Comparison of ENCODE assay signal across 9 cellular contexts in genomic region chr16:12340151-12340733, GRCh38.
DNase-seq lines count a peak whose midpoint lies in the region; ATAC-seq and TF ChIP-seq lines count a peak whose summit lies in the region.
"Had no signal": no experiment of that assay in that cellular context is flagged by ENCODE, and none has a peak within 500 bp of the region (broad histone marks: within the 10 kb centered on the region; RNA-seq: fewer than 3 reads in every experiment).

No MANE protein-coding gene starts in this region.

- no peaks in the 10 kb centered on the region for H3K36me3 ChIP-seq in upper lobe of right lung

- H3K4me3 ChIP-seq in WI38 (ENCODE audit: low read depth, low read length) (no peak overlapping the region), upper lobe of right lung (no peak overlapping the region), coronary artery (no peak overlapping the region)

- ATAC-seq in upper lobe of right lung = peak; percentile 61
- ATAC-seq: naive thymus-derived CD8-positive, alpha-beta T cell had no signal

- peak; percentile 25; the same call in 1 of the 2 replicates for TF ChIP-seq CTCF in WI38 (IDR thresholded peaks at IDR 0.05; ENCODE audit: low read depth, low read length)
- peak; percentile 34 for TF ChIP-seq CTCF in upper lobe of right lung (IDR thresholded peaks at IDR 0.05)
- TF ChIP-seq CTCF in coronary artery (IDR thresholded peaks at IDR 0.05) = no peak

- H3K9me3 ChIP-seq in upper lobe of right lung = no peaks in the 10 kb centered on the region

- DNase-seq in ELR (ENCODE audit: low read depth) = peak; percentile 79
- DNase-seq in LHCN-M2 (ENCODE audit: low read depth) = peak; percentile 50
- peak; percentile 52 for DNase-seq in iPS DF 19.7 (ENCODE audit: low read depth, low spot score)
- no peak for DNase-seq in upper lobe of right lung
- DNase-seq in coronary artery (ENCODE audit: low spot score) = no peak
- DNase-seq in T1000 (lab: John Stamatoyannopoulos, UW) = no peak
- DNase-seq in UCSD-AML1 (lab: John Stamatoyannopoulos, UW; ENCODE audit: unreplicated experiment) = no peak

- intact Hi-C loops in upper lobe of right lung (cut with DNase I) = no loop called here

- H3K27ac ChIP-seq in upper lobe of right lung = no peak overlapping the region
- no peak overlapping the region for H3K27ac ChIP-seq in coronary artery

- no peaks in the 10 kb centered on the region for H3K27me3 ChIP-seq in upper lobe of right lung

- H3K4me1 ChIP-seq in upper lobe of right lung = no peaks in the 10 kb centered on the region

Comparison
In these comparisons a context has a peak if more than half of its experiments do, and no peak if none do; other contexts are left out.
1. DNase-seq: peak in ELR (single experiment), LHCN-M2 (single experiment) and iPS DF 19.7 (single experiment); none in upper lobe of right lung (single experiment), coronary artery (single experiment), T1000 (single experiment) and UCSD-AML1 (single experiment).